In the genomic region with DNA sequence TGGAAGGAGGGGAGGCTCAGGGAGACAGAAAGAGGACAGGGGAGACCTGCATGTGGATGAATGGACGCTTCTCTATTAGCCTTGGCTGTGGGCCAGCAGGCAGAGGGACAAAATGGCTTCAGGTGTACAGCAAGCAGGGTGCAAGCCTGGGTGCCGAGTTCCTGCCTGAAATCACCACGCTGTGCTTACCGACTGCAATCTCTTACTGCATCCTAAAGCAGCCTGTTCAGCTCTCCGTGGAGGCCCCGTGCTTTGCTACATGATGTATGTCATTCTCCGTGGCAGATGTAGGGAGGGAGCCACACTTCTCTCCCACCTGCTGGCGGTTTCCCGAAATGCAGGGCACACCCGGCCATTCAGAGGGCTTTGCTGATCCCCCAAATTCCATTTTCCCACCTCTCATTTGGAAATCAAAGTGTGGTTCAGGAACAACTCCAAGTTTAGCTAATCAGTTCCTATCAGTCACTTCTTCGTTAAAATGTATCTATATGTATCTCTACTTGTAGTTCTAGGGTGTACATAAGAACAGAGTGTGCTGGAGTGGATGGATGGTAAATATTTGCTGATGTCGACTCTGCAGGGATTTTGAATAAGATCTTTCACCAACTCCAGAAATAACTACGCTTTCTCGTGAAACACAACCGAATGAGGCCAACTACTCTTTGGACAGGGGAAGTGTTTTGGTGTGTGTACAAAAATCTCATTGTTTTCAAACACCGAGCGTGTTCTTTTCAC, we compare ENCODE assay signal across 10 cellular contexts.
DNase-seq lines count a peak whose midpoint lies in the region; ATAC-seq and TF ChIP-seq lines count a peak whose summit lies in the region.
"Had no signal": no experiment of that assay in that cellular context is flagged by ENCODE, and none has a peak within 500 bp of the region (broad histone marks: within the 10 kb centered on the region; RNA-seq: fewer than 3 reads in every experiment).

No MANE protein-coding gene starts in this region.

- DNase-seq in left ventricle myocardium inferior (no peak), left cardiac atrium (no peak), NCI-H524 treated with DMSO at 0.1 percent for 48 hours (lab: John Stamatoyannopoulos, UW) (peak; percentile 31), epithelial cell of esophagus (ENCODE audit: low read depth) (peak; percentile 44), upper lobe of right lung (no peak)
- DNase-seq: cerebellar nuclear complex, midbrain had no signal

- no peaks in the 10 kb centered on the region for H3K9me3 ChIP-seq in left ventricle myocardium inferior (replicated peaks)
- no peaks in the 10 kb centered on the region for H3K9me3 ChIP-seq in upper lobe of right lung

- no peaks in the 10 kb centered on the region for H3K36me3 ChIP-seq in left ventricle myocardium inferior
- H3K36me3 ChIP-seq in upper lobe of right lung, result no peaks in the 10 kb centered on the region

- no peak overlapping the region for H3K4me3 ChIP-seq in left ventricle myocardium inferior
- H3K4me3 ChIP-seq in epithelial cell of esophagus (ENCODE audit: low read length), result no peak overlapping the region
- no peak overlapping the region for H3K4me3 ChIP-seq in upper lobe of right lung

- peak; percentile 54 for TF ChIP-seq CTCF in left ventricle myocardium inferior (IDR thresholded peaks at IDR 0.05; ENCODE audit: borderline replicate concordance)
- peak; percentile 55 for TF ChIP-seq CTCF in epithelial cell of esophagus (IDR thresholded peaks at IDR 0.05; ENCODE audit: insufficient read depth, low read depth, low read length, missing control alignments)
- TF ChIP-seq CTCF in upper lobe of right lung (IDR thresholded peaks at IDR 0.05), result peak; percentile 43

- no peak for ATAC-seq in left cardiac atrium
- peak; percentile 81 for ATAC-seq in upper lobe of right lung
- no peak for ATAC-seq in GM18498 (IDR thresholded peaks at IDR 0.05; ENCODE audit: unreplicated experiment)
- no peak for ATAC-seq in HG03520 (IDR thresholded peaks at IDR 0.05; ENCODE audit: unreplicated experiment)
- ATAC-seq in HG03135 (IDR thresholded peaks at IDR 0.05; ENCODE audit: unreplicated experiment), result no peak

- no peak overlapping the region for H3K27ac ChIP-seq in left ventricle myocardium inferior (replicated peaks)
- H3K27ac ChIP-seq in upper lobe of right lung, result no peak overlapping the region

- H3K4me1 ChIP-seq in left ventricle myocardium inferior, result no peaks in the 10 kb centered on the region
- H3K4me1 ChIP-seq in upper lobe of right lung, result no peaks in the 10 kb centered on the region

- intact Hi-C loops in left ventricle myocardium inferior (cut with micrococcal nuclease) (no loop called here), left cardiac atrium (cut with DNase I) (no loop called here), upper lobe of right lung (cut with DNase I) (no loop called here)

- H3K27me3 ChIP-seq in left ventricle myocardium inferior (ENCODE audit: low read depth), result peaks cover 33% of the 10 kb centered on the region
- no peaks in the 10 kb centered on the region for H3K27me3 ChIP-seq in upper lobe of right lung

Comparison
In these comparisons a context has a peak if more than half of its experiments do, and no peak if none do; other contexts are left out.
1. DNase-seq: peak in NCI-H524 treated with DMSO at 0.1 percent for 48 hours (single experiment) and epithelial cell of esophagus (single experiment); none in left ventricle myocardium inferior (single experiment), left cardiac atrium (single experiment) and upper lobe of right lung (single experiment).
2. Peak in every context shown above with its lines, with median percentiles within 50 percentile points of each other: CTCF ChIP-seq.